In genomic region chrX:47193475-47194241, GRCh38 we compare ENCODE assay signal across 1 cellular context.
TF ChIP-seq lines count a peak whose summit lies in the region.

Gene UBA1, plus strand, starts transcription at chrX:47193829. Its CDS starts 4,974 bp downstream, at chrX:47198803.

TF ChIP-seq in HepG2, 621 proteins besides CTCF, POLR2A, EP300 and RAD21 (continued from another document):
- TF ChIP-seq THAP9 (CRISPR knock-in tag; IDR thresholded peaks at IDR 0.05; ENCODE audit: borderline replicate concordance) = peak; percentile 82; the same call in 1 of the 2 replicates
- peak; percentile 94 for TF ChIP-seq YY1 (IDR thresholded peaks at IDR 0.05; ENCODE audit: insufficient read depth, insufficient replicate concordance, low read depth, low read length)
- peak; percentile 44; the same call in 1 of the 2 replicates for TF ChIP-seq ZFY (CRISPR knock-in tag; IDR thresholded peaks at IDR 0.05)
- no peak for TF ChIP-seq SOX6 (IDR thresholded peaks at IDR 0.05)
- TF ChIP-seq SOX6 (CRISPR knock-in tag; IDR thresholded peaks at IDR 0.05) = peak; percentile 31
- peak; percentile 81 for TF ChIP-seq AGO2 (optimal IDR thresholded peaks at IDR 0.05; ENCODE audit: low read depth, low read length)
- TF ChIP-seq CSRNP1 (CRISPR knock-in tag; IDR thresholded peaks at IDR 0.05) = peak; percentile 61; the same call in 1 of the 2 replicates
- TF ChIP-seq SP5 (CRISPR knock-in tag; IDR thresholded peaks at IDR 0.05; ENCODE audit: borderline replicate concordance, low read depth) = peak; percentile 18; the same call in 1 of the 2 replicates
- 0 out of 2 replicates have a peak, but pooled peaks have one; percentile 34 for TF ChIP-seq ZBTB33 (CRISPR knock-in tag; IDR thresholded peaks at IDR 0.05)
- TF ChIP-seq GABPB1 (CRISPR knock-in tag; IDR thresholded peaks at IDR 0.05) = peak; percentile 68
- no peak for TF ChIP-seq MED13 (CRISPR knock-in tag; IDR thresholded peaks at IDR 0.05)
- peak; percentile 40; the same call in 1 of the 2 replicates for TF ChIP-seq REPIN1 (CRISPR knock-in tag; IDR thresholded peaks at IDR 0.05; ENCODE audit: borderline replicate concordance, low read depth)
- TF ChIP-seq AHR (CRISPR knock-in tag; IDR thresholded peaks at IDR 0.05) = no peak
- TF ChIP-seq, protein P1, sequence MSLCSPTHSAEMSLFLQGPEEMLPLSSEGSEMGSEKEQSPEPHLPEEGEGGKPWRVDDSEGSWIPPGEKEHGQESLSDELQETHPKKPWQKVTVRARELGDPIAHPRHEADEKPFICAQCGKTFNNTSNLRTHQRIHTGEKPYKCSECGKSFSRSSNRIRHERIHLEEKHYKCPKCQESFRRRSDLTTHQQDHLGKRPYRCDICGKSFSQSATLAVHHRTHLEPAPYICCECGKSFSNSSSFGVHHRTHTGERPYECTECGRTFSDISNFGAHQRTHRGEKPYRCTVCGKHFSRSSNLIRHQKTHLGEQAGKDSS (CRISPR knock-in tag; IDR thresholded peaks at IDR 0.05; ENCODE audit: borderline replicate concordance, low read depth) = 0 out of 2 replicates have a peak, but pooled peaks have one; percentile 30
- no peak for TF ChIP-seq HNRNPUL1 (IDR thresholded peaks at IDR 0.05; ENCODE audit: low read depth, low read length)
- TF ChIP-seq CREB1 (IDR thresholded peaks at IDR 0.05) = no peak
- TF ChIP-seq CREB1 (CRISPR knock-in tag; IDR thresholded peaks at IDR 0.05) = 0 out of 2 replicates have a peak, but pooled peaks have one; percentile 21
- no peak for TF ChIP-seq ETV6 (CRISPR knock-in tag; conservative IDR thresholded peaks at IDR 0.05)
- peak; percentile 42; the same call in 1 of the 2 replicates for TF ChIP-seq KAT7 (CRISPR knock-in tag; IDR thresholded peaks at IDR 0.05; ENCODE audit: borderline replicate concordance)
- no peak for TF ChIP-seq HMG20B (CRISPR knock-in tag; conservative IDR thresholded peaks at IDR 0.05)
- peak; percentile 55; the same call in 1 of the 2 replicates for TF ChIP-seq SALL1 (CRISPR knock-in tag; IDR thresholded peaks at IDR 0.05)
- TF ChIP-seq TAF1 (CRISPR knock-in tag; IDR thresholded peaks at IDR 0.05) = peak; percentile 53; the same call in 1 of the 2 replicates
- TF ChIP-seq, protein P2, sequence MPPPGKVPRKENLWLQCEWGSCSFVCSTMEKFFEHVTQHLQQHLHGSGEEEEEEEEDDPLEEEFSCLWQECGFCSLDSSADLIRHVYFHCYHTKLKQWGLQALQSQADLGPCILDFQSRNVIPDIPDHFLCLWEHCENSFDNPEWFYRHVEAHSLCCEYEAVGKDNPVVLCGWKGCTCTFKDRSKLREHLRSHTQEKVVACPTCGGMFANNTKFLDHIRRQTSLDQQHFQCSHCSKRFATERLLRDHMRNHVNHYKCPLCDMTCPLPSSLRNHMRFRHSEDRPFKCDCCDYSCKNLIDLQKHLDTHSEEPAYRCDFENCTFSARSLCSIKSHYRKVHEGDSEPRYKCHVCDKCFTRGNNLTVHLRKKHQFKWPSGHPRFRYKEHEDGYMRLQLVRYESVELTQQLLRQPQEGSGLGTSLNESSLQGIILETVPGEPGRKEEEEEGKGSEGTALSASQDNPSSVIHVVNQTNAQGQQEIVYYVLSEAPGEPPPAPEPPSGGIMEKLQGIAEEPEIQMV (CRISPR knock-in tag; IDR thresholded peaks at IDR 0.05; ENCODE audit: low read depth) = no peak
- TF ChIP-seq DMTF1 (CRISPR knock-in tag; IDR thresholded peaks at IDR 0.05) = peak; percentile 96; the same call in 1 of the 2 replicates
- peak; percentile 52; the same call in 1 of the 2 replicates for TF ChIP-seq SP4 (CRISPR knock-in tag; IDR thresholded peaks at IDR 0.05)
- peak; percentile 4; the same call in 1 of the 2 replicates for TF ChIP-seq RARA (CRISPR knock-in tag; IDR thresholded peaks at IDR 0.05)
- no peak for TF ChIP-seq CENPX (CRISPR knock-in tag; IDR thresholded peaks at IDR 0.05)
- TF ChIP-seq RFXANK (CRISPR knock-in tag; IDR thresholded peaks at IDR 0.05) = 0 out of 2 replicates have a peak, but pooled peaks have one; percentile 44
- TF ChIP-seq ZNF207 (IDR thresholded peaks at IDR 0.05; ENCODE audit: borderline replicate concordance) = no peak
- TF ChIP-seq DR1 (CRISPR knock-in tag; IDR thresholded peaks at IDR 0.05) = 0 out of 2 replicates have a peak, but pooled peaks have one; percentile 44
- peak; percentile 87 for TF ChIP-seq RBFOX2 (IDR thresholded peaks at IDR 0.05; ENCODE audit: low read depth, low read length)
- TF ChIP-seq, protein P3, sequence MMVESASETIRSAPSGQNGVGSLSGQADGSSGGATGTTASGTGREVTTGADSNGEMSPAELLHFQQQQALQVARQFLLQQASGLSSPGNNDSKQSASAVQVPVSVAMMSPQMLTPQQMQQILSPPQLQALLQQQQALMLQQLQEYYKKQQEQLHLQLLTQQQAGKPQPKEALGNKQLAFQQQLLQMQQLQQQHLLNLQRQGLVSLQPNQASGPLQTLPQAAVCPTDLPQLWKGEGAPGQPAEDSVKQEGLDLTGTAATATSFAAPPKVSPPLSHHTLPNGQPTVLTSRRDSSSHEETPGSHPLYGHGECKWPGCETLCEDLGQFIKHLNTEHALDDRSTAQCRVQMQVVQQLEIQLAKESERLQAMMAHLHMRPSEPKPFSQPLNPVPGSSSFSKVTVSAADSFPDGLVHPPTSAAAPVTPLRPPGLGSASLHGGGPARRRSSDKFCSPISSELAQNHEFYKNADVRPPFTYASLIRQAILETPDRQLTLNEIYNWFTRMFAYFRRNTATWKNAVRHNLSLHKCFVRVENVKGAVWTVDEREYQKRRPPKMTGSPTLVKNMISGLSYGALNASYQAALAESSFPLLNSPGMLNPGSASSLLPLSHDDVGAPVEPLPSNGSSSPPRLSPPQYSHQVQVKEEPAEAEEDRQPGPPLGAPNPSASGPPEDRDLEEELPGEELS (CRISPR knock-in tag; IDR thresholded peaks at IDR 0.05) = peak; percentile 34; the same call in 1 of the 2 replicates
- TF ChIP-seq, protein P4, sequence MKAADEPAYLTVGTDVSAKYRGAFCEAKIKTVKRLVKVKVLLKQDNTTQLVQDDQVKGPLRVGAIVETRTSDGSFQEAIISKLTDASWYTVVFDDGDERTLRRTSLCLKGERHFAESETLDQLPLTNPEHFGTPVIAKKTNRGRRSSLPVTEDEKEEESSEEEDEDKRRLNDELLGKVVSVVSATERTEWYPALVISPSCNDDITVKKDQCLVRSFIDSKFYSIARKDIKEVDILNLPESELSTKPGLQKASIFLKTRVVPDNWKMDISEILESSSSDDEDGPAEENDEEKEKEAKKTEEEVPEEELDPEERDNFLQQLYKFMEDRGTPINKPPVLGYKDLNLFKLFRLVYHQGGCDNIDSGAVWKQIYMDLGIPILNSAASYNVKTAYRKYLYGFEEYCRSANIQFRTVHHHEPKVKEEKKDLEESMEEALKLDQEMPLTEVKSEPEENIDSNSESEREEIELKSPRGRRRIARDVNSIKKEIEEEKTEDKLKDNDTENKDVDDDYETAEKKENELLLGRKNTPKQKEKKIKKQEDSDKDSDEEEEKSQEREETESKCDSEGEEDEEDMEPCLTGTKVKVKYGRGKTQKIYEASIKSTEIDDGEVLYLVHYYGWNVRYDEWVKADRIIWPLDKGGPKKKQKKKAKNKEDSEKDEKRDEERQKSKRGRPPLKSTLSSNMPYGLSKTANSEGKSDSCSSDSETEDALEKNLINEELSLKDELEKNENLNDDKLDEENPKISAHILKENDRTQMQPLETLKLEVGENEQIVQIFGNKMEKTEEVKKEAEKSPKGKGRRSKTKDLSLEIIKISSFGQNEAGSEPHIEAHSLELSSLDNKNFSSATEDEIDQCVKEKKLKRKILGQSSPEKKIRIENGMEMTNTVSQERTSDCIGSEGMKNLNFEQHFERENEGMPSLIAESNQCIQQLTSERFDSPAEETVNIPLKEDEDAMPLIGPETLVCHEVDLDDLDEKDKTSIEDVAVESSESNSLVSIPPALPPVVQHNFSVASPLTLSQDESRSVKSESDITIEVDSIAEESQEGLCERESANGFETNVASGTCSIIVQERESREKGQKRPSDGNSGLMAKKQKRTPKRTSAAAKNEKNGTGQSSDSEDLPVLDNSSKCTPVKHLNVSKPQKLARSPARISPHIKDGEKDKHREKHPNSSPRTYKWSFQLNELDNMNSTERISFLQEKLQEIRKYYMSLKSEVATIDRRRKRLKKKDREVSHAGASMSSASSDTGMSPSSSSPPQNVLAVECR (CRISPR knock-in tag; IDR thresholded peaks at IDR 0.05; ENCODE audit: borderline replicate concordance) = peak; percentile 43; the same call in 1 of the 2 replicates
- peak; percentile 78; the same call in 1 of the 2 replicates for TF ChIP-seq HOXA3 (CRISPR knock-in tag; IDR thresholded peaks at IDR 0.05)
- no peak for TF ChIP-seq TBX3 (IDR thresholded peaks at IDR 0.05; ENCODE audit: borderline replicate concordance)
- TF ChIP-seq, protein P5, sequence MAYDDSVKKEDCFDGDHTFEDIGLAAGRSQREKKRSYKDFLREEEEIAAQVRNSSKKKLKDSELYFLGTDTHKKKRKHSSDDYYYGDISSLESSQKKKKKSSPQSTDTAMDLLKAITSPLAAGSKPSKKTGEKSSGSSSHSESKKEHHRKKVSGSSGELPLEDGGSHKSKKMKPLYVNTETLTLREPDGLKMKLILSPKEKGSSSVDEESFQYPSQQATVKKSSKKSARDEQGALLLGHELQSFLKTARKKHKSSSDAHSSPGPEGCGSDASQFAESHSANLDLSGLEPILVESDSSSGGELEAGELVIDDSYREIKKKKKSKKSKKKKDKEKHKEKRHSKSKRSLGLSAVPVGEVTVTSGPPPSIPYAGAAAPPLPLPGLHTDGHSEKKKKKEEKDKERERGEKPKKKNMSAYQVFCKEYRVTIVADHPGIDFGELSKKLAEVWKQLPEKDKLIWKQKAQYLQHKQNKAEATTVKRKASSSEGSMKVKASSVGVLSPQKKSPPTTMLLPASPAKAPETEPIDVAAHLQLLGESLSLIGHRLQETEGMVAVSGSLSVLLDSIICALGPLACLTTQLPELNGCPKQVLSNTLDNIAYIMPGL (CRISPR knock-in tag; IDR thresholded peaks at IDR 0.05; ENCODE audit: borderline replicate concordance in 1 of 2, low read depth in 1 of 2) = peak; percentile 75 to 81; a peak in 3 of 4 replicates
- TF ChIP-seq THAP11 (CRISPR knock-in tag; IDR thresholded peaks at IDR 0.05) = peak; percentile 70
- TF ChIP-seq ZNF777 (CRISPR knock-in tag; IDR thresholded peaks at IDR 0.05) = peak; percentile 20; the same call in 1 of the 2 replicates
